1 cellular context compared by ENCODE assay signal in genomic region chr6:67882436-67883311, GRCh38.
TF ChIP-seq lines count a peak whose summit lies in the region.

No MANE protein-coding gene starts in this region.

TF ChIP-seq in K562, 482 proteins besides CTCF, POLR2A, EP300 and RAD21 (continued from another document and continues in another):
- TF ChIP-seq HBP1 (CRISPR knock-in tag; IDR thresholded peaks at IDR 0.05) (peak; percentile 74), ATF1 (CRISPR knock-in tag; IDR thresholded peaks at IDR 0.05) (no peak), ATF1 (tag; IDR thresholded peaks at IDR 0.05) (peak; percentile 57), PRPF4 (IDR thresholded peaks at IDR 0.05; ENCODE audit: insufficient read depth, low read depth, low read length, poor library complexity, severe bottlenecking) (no peak), MAZ (CRISPR knock-in tag; conservative IDR thresholded peaks at IDR 0.05 in 1 of 2, IDR thresholded peaks at IDR 0.05 in 1 of 2) (peak in 1 of 2 experiments; percentile 31; a peak in 1 of 4 replicates), NKRF (IDR thresholded peaks at IDR 0.05; ENCODE audit: borderline replicate concordance) (peak; percentile 20; the same call in 1 of the 2 replicates), MCM7 (IDR thresholded peaks at IDR 0.05) (0 out of 4 replicates have a peak, but pooled peaks of 1 of the 2 experiments have one; percentile 65), THRB (CRISPR knock-in tag; conservative IDR thresholded peaks at IDR 0.05) (peak; percentile 78; the same call in 1 of the 2 replicates), ETS1 (conservative IDR thresholded peaks at IDR 0.05; ENCODE audit: control insufficient read depth, low read depth, low read length) (no peak), PTBP1 (IDR thresholded peaks at IDR 0.05; ENCODE audit: low read depth, low read length) (0 out of 2 replicates have a peak, but pooled peaks have one; percentile 69), SIRT6 (IDR thresholded peaks at IDR 0.05; ENCODE audit: low read depth, low read length) (peak; percentile 52), SOX6 (IDR thresholded peaks at IDR 0.05) (0 out of 2 replicates have a peak, but pooled peaks have one; percentile 5), ZNF592 (IDR thresholded peaks at IDR 0.05) (0 out of 2 replicates have a peak, but pooled peaks have one; percentile 3), ZKSCAN1 (IDR thresholded peaks at IDR 0.05; ENCODE audit: low read depth, low read length) (no peak), DIDO1 (tag; IDR thresholded peaks at IDR 0.05; ENCODE audit: low read depth) (no peak), LCOR (CRISPR knock-in tag; IDR thresholded peaks at IDR 0.05) (0 out of 2 replicates have a peak, but pooled peaks have one; percentile 35), ZNF146 (CRISPR knock-in tag; IDR thresholded peaks at IDR 0.05; ENCODE audit: unreplicated experiment) (no peak), NFRKB (IDR thresholded peaks at IDR 0.05; ENCODE audit: low read depth) (peak; percentile 60; the same call in 1 of the 2 replicates), TRIM25 (IDR thresholded peaks at IDR 0.05; ENCODE audit: borderline replicate concordance) (peak; percentile 74; the same call in 1 of the 2 replicates), SMAD1 (IDR thresholded peaks at IDR 0.05; ENCODE audit: low read depth, low read length, partially characterized antibody) (peak; percentile 71), ZBTB40 (IDR thresholded peaks at IDR 0.05) (peak; percentile 26; the same call in 1 of the 2 replicates), ZBTB40 (CRISPR knock-in tag; IDR thresholded peaks at IDR 0.05) (no peak), ELF4 (CRISPR knock-in tag; IDR thresholded peaks at IDR 0.05) (peak; percentile 17; the same call in 1 of the 2 replicates), NR2C2 (CRISPR knock-in tag; IDR thresholded peaks at IDR 0.05) (no peak), NR2C2 (tag; IDR thresholded peaks at IDR 0.05) (no peak), TEAD2 (tag; IDR thresholded peaks at IDR 0.05) (no peak), PRDM10 (IDR thresholded peaks at IDR 0.05; ENCODE audit: partially characterized antibody) (peak; percentile 54), STAT5B (CRISPR knock-in tag; IDR thresholded peaks at IDR 0.05) (no peak)
